Comparison of ENCODE assay signal across 11 cellular contexts in the genomic region with DNA sequence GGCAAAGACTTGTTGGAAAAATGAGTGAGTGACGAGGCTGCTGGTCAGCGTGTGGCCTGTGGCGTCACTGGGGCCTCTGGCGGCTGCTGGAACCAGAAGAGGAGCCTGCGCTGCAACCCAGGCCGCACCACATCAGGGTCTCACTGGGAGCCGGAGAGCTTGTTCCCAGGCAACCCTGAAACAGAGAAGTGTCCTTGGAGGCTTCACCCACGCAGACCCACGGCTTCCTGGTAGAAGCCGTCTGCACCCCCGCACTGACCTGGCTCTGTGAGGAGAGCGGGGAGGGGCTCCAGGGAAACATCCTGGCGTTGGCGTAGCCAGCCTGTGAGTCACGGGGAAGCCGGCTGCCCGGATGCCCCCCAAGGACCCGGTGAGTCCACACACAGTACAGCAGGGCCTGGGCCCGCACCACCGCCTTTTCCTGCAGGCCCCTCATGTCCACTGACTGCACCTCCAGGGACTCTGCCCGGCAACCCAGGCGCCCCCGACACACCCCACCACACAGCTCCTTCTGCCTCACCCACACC. TPM values are rescaled to one million over a fixed set of nuclear protein-coding genes. Genes with fewer than 3 reads are reported as not detected.
DNase-seq lines count a peak whose midpoint lies in the region; ATAC-seq, FAIRE-seq and TF ChIP-seq lines count a peak whose summit lies in the region.
"Had no signal": no experiment of that assay in that cellular context is flagged by ENCODE, and none has a peak within 500 bp of the region (broad histone marks: within the 10 kb centered on the region; RNA-seq: fewer than 3 reads in every experiment).

No MANE protein-coding gene starts in this region.

- H3K27ac ChIP-seq in subcutaneous abdominal adipose tissue (ENCODE audit: low read depth, low read length) = peak overlapping the region; percentile 37
- no peak overlapping the region for H3K27ac ChIP-seq in naive thymus-derived CD4-positive, alpha-beta T cell (ENCODE audit: low read depth, low read length)

- H3K9me3 Mint-ChIP-seq in naive thymus-derived CD4-positive, alpha-beta T cell = peaks cover 0 to 2% (median 0%) of the 10 kb centered on the region in 11 donors
- H3K9me3 Mint-ChIP-seq in endothelial cell (ENCODE audit: unreplicated experiment) = no peaks in the 10 kb centered on the region
- H3K9me3 Mint-ChIP-seq: immature natural killer cell had no signal

- intact Hi-C loops in naive thymus-derived CD4-positive, alpha-beta T cell (cut with micrococcal nuclease) = no loop called here

- DNase-seq in HFF-Myc (ENCODE audit: extremely low read depth, low read depth) (peak; percentile 67), choroid plexus epithelial cell (ENCODE audit: low read depth) (peak; percentile 72), islet precursor cell (peak; percentile 57), endothelial cell (ENCODE audit: low spot score) (no peak), NCI-H2029 treated with DMSO at 0.1 percent for 48 hours (lab: John Stamatoyannopoulos, UW) (no peak), D721Med (ENCODE audit: insufficient read length, low spot score) (no peak)
- no peak for DNase-seq in naive thymus-derived CD4-positive, alpha-beta T cell
- DNase-seq: DMS153, immature natural killer cell, NCI-H2227 treated with DMSO at 0.1 percent for 48 hours had no signal

- H3K36me3 ChIP-seq in subcutaneous abdominal adipose tissue (ENCODE audit: control insufficient read depth in 5 of 5, insufficient read depth in 5 of 5, low read length in 5 of 5) = no peaks in the 10 kb centered on the region
- no peaks in the 10 kb centered on the region for H3K36me3 ChIP-seq in naive thymus-derived CD4-positive, alpha-beta T cell (ENCODE audit: control insufficient read depth in 2 of 3, insufficient read depth in 3 of 3, low read length in 3 of 3)

- no peaks in the 10 kb centered on the region for H3K9me3 ChIP-seq in subcutaneous abdominal adipose tissue (ENCODE audit: control insufficient read depth in 5 of 5, low read length in 5 of 5)
- no peaks in the 10 kb centered on the region for H3K9me3 ChIP-seq in naive thymus-derived CD4-positive, alpha-beta T cell (ENCODE audit: control insufficient read depth in 2 of 3, low read length in 3 of 3)

- POLR2A ChIA-PET in naive thymus-derived CD4-positive, alpha-beta T cell (lab: Charles Lee) = no interaction called here

- no peak overlapping the region for H3K9ac ChIP-seq in subcutaneous abdominal adipose tissue (ENCODE audit: low read length in 5 of 5)

- CTCF ChIA-PET in naive thymus-derived CD4-positive, alpha-beta T cell (lab: Charles Lee) = no interaction called here

- H3K27me3 ChIP-seq in subcutaneous abdominal adipose tissue (ENCODE audit: control insufficient read depth in 5 of 5, insufficient read depth in 4 of 5, low read length in 5 of 5) = peaks cover 0 to 8% (median 0%) of the 10 kb centered on the region in 5 donors
- no peaks in the 10 kb centered on the region for H3K27me3 ChIP-seq in naive thymus-derived CD4-positive, alpha-beta T cell (ENCODE audit: control insufficient read depth in 2 of 2, insufficient read depth in 2 of 2, low read length in 2 of 2)

- no peaks in the 10 kb centered on the region for H3K4me1 Mint-ChIP-seq in naive thymus-derived CD4-positive, alpha-beta T cell
- H3K4me1 Mint-ChIP-seq in endothelial cell (ENCODE audit: unreplicated experiment) = no peaks in the 10 kb centered on the region
- H3K4me1 Mint-ChIP-seq: immature natural killer cell had no signal

- no peaks in the 10 kb centered on the region for H3K36me3 Mint-ChIP-seq in naive thymus-derived CD4-positive, alpha-beta T cell
- no peaks in the 10 kb centered on the region for H3K36me3 Mint-ChIP-seq in endothelial cell (ENCODE audit: low read depth, unreplicated experiment)
- H3K36me3 Mint-ChIP-seq: immature natural killer cell had no signal

- H3K27ac Mint-ChIP-seq in naive thymus-derived CD4-positive, alpha-beta T cell = no peak overlapping the region
- no peak overlapping the region for H3K27ac Mint-ChIP-seq in endothelial cell (ENCODE audit: unreplicated experiment)
- H3K27ac Mint-ChIP-seq: immature natural killer cell had no signal

- ATAC-seq in naive thymus-derived CD4-positive, alpha-beta T cell = no peak

- H3K4me3 Mint-ChIP-seq in naive thymus-derived CD4-positive, alpha-beta T cell = no peak overlapping the region
- H3K4me3 Mint-ChIP-seq in endothelial cell (ENCODE audit: unreplicated experiment) = no peak overlapping the region
- H3K4me3 Mint-ChIP-seq: immature natural killer cell had no signal

- no peak for FAIRE-seq in D721Med (lab: Jason Lieb, UNC)

- no peak overlapping the region for H3K4me3 ChIP-seq in HFF-Myc (replicated peaks; ENCODE audit: low read depth, low read length)
- no peak overlapping the region for H3K4me3 ChIP-seq in choroid plexus epithelial cell (ENCODE audit: low read depth, low read length)
- no peak overlapping the region for H3K4me3 ChIP-seq in subcutaneous abdominal adipose tissue (ENCODE audit: low read depth in 1 of 5, low read length in 5 of 5)
- H3K4me3 ChIP-seq in naive thymus-derived CD4-positive, alpha-beta T cell (ENCODE audit: low read length) = no peak overlapping the region

- H3K4me1 ChIP-seq in subcutaneous abdominal adipose tissue (ENCODE audit: control insufficient read depth in 5 of 5, insufficient read depth in 5 of 5, low read length in 5 of 5) = peaks cover 6 to 32% (median 18%) of the 10 kb centered on the region in 5 donors
- no peaks in the 10 kb centered on the region for H3K4me1 ChIP-seq in naive thymus-derived CD4-positive, alpha-beta T cell (ENCODE audit: control insufficient read depth in 2 of 2, insufficient read depth in 2 of 2, low read length in 2 of 2)

- H3K27me3 Mint-ChIP-seq in naive thymus-derived CD4-positive, alpha-beta T cell = peaks cover 0 to 5% (median 4%) of the 10 kb centered on the region in 5 donors
- peaks cover 2% of the 10 kb centered on the region for H3K27me3 Mint-ChIP-seq in endothelial cell (ENCODE audit: unreplicated experiment)

- TF ChIP-seq CTCF in HFF-Myc (IDR thresholded peaks at IDR 0.05; ENCODE audit: low read depth, low read length, missing control alignments) (no peak), choroid plexus epithelial cell (conservative IDR thresholded peaks at IDR 0.05; ENCODE audit: low read depth, low read length) (no peak), endothelial cell (IDR thresholded peaks at IDR 0.05; ENCODE audit: unreplicated experiment) (no peak), D721Med (IDR thresholded peaks at IDR 0.05; ENCODE audit: insufficient read depth, missing control alignments) (no peak)

RNA-seq across cellular contexts. Expression of gene COL6A1, which starts 57.4 kb away (rescaled TPM):
- total RNA-seq in naive thymus-derived CD4-positive, alpha-beta T cell = 10 to 100 TPM in 2 of 5 experiments, 1 to 10 TPM in 2, under 1 TPM in 1; 0.22 to 17.1 (median 9.5) TPM
- 1 to 10 TPM in 1 of 2 donors, under 1 TPM in 1; 0.92 to 2.4 TPM for polyA plus RNA-seq in naive thymus-derived CD4-positive, alpha-beta T cell
- 65.5 TPM for total RNA-seq in endothelial cell (ENCODE audit: unreplicated experiment)

RNA-seq across cellular contexts. Expression of gene COL6A2, which starts 59.0 kb away (rescaled TPM):
- total RNA-seq in naive thymus-derived CD4-positive, alpha-beta T cell = 10 to 100 TPM in 4 of 5 experiments, 1 to 10 TPM in 1; 3.1 to 47.7 (median 40.3) TPM
- polyA plus RNA-seq in naive thymus-derived CD4-positive, alpha-beta T cell = 1 to 10 TPM; 1.7 to 4.4 TPM
- total RNA-seq in endothelial cell (ENCODE audit: unreplicated experiment) = 378 TPM

Comparison
In these comparisons a context has a peak if more than half of its experiments do, and no peak if none do; other contexts are left out.
1. DNase-seq: peak in HFF-Myc (single experiment), choroid plexus epithelial cell (single experiment) and islet precursor cell (single experiment); none in naive thymus-derived CD4-positive, alpha-beta T cell (0 of 9), endothelial cell (single experiment), NCI-H2029 treated with DMSO at 0.1 percent for 48 hours (single experiment) and D721Med (single experiment).